26 cellular contexts compared by ENCODE assay signal in genomic region chr5:171475551-171476035, GRCh38. TPM values are rescaled to one million over a fixed set of nuclear protein-coding genes. Genes with fewer than 3 reads are reported as not detected.
"Had no signal": no experiment of that assay in that cellular context is flagged by ENCODE, and none has a peak within 500 bp of the region (broad histone marks: within the 10 kb centered on the region; RNA-seq: fewer than 3 reads in every experiment).

No MANE protein-coding gene starts in this region.

- H3K9me3 ChIP-seq: gastrocnemius medialis, psoas muscle, sigmoid colon, suprapubic skin had no signal

- H3K36me3 ChIP-seq: esophagus muscularis mucosa, gastrocnemius medialis, sigmoid colon, suprapubic skin, tibial nerve, WERI-Rb-1 had no signal

- ATAC-seq: activated CD4-positive, CD25-positive, alpha-beta regulatory T cell treated with anti-CD3 and anti-CD28 coated beads, Interleukin-2, amount 50 U/mL, for 24 hours; gastrocnemius medialis; left colon; psoas muscle; stimulated activated naive B cell treated with anti-CD40 and anti-IgM and Interleukin-4, amounts not matched to agents 10 μg/mL and 1 μg/mL and 100 μg/mL, for 72 hours had no signal

- H3K79me2 ChIP-seq: parathyroid adenoma had no signal

- H3K9ac ChIP-seq: parathyroid adenoma had no signal

- H3K4me3 ChIP-seq: esophagus muscularis mucosa, gastrocnemius medialis, psoas muscle, sigmoid colon, smooth muscle cell, suprapubic skin, tibial nerve had no signal

- H3K27ac ChIP-seq: esophagus muscularis mucosa, gastrocnemius medialis, parathyroid adenoma, psoas muscle, sigmoid colon, suprapubic skin, tibial nerve, WERI-Rb-1 had no signal

- H3K4me2 ChIP-seq: smooth muscle cell had no signal

- H2AFZ ChIP-seq: parathyroid adenoma had no signal

- H3K27me3 ChIP-seq: gastrocnemius medialis, sigmoid colon, suprapubic skin, tibial nerve had no signal

- DNase-seq: activated CD4-positive, alpha-beta T cell treated with anti-CD3 and anti-CD28 coated beads for 48 hours; activated CD4-positive, alpha-beta T cell treated with anti-CD3 and anti-CD28 coated beads, Interleukin-2, amount 50 U/mL, for 48 hours; activated CD8-positive, alpha-beta memory T cell treated with anti-CD3 and anti-CD28 coated beads for 24 hours; activated effector memory CD4-positive, alpha-beta T cell treated with Interleukin-2 at 50 U/mL for 16 hours; activated naive CD4-positive, alpha-beta T cell treated with Interleukin-2 at 50 U/mL for 16 hours; activated naive CD8-positive, alpha-beta T cell treated with anti-CD3 and anti-CD28 coated beads for 36 hours; amniotic stem cell; endodermal cell; gastrocnemius medialis; glutamatergic neuron; left colon; naive B cell; nucleus accumbens; psoas muscle; sigmoid colon; stimulated activated CD4-positive, alpha-beta T cell treated with anti-CD3 and anti-CD28 coated beads, Interleukin-1b, Interleukin-23, amount 100 ng/mL, for 48 hours; stimulated activated naive B cell treated with anti-CD40 and anti-IgM and Interleukin-4, amounts not matched to agents 10 μg/mL and 1 μg/mL and 100 μg/mL, for 72 hours; T-helper 9 cell; WERI-Rb-1 had no signal

- H3K4me1 ChIP-seq: esophagus muscularis mucosa, gastrocnemius medialis, parathyroid adenoma, psoas muscle, sigmoid colon, suprapubic skin, tibial nerve had no signal

RNA-seq across cellular contexts. Expression of gene FGF18, which starts 56.1 kb away (rescaled TPM):
- total RNA-seq: smooth muscle cell had no signal
- polyA plus RNA-seq: liver had no signal
